32 cellular contexts compared by ENCODE assay signal in genomic region chr20:63463400-63464288, GRCh38. TPM values are rescaled to one million over a fixed set of nuclear protein-coding genes. Genes with fewer than 3 reads are reported as not detected.
DNase-seq lines count a peak whose midpoint lies in the region; ATAC-seq and TF ChIP-seq lines count a peak whose summit lies in the region.
"Had no signal": no experiment of that assay in that cellular context is flagged by ENCODE, and none has a peak within 500 bp of the region (broad histone marks: within the 10 kb centered on the region; RNA-seq: fewer than 3 reads in every experiment).

No MANE protein-coding gene starts in this region.

- TF ChIP-seq CTCF in neural crest cell (conservative IDR thresholded peaks at IDR 0.05) = no peak

- H3K27me3 Mint-ChIP-seq in neural crest cell (ENCODE audit: low read depth) = no peaks in the 10 kb centered on the region

- ATAC-seq in GM21515 (IDR thresholded peaks at IDR 0.05; ENCODE audit: unreplicated experiment) = no peak
- no peak for ATAC-seq in Right ventricle myocardium inferior
- ATAC-seq: activated CD8-positive, alpha-beta T cell treated with anti-CD3 and anti-CD28 coated beads, Interleukin-2, amount 10 ng/mL, durations not matched to agents 7 days and 5 days; GM12878; left lung had no signal

- peak overlapping the region; percentile 78 for H3K27ac ChIP-seq in angular gyrus (ENCODE audit: low read depth, low read length)
- H3K27ac ChIP-seq: breast epithelium, left lung, parathyroid adenoma, testis, uterus had no signal

- H3K36me3 Mint-ChIP-seq in neural crest cell (ENCODE audit: low read depth) = peaks cover 3% of the 10 kb centered on the region
- H3K36me3 Mint-ChIP-seq: activated naive CD4-positive, alpha-beta T cell treated with anti-CD3 and anti-CD28 coated beads, Interleukin-2, amount 50 U/mL, for 24 hours; CD14-positive monocyte; immature natural killer cell had no signal

- no peak overlapping the region for H3K4me3 Mint-ChIP-seq in neural crest cell
- H3K4me3 Mint-ChIP-seq: activated CD8-positive, alpha-beta T cell treated with anti-CD3 and anti-CD28 coated beads, Interleukin-2, amount 10 ng/mL, durations not matched to agents 7 days and 5 days; activated naive CD4-positive, alpha-beta T cell treated with anti-CD3 and anti-CD28 coated beads, Interleukin-2, amount 50 U/mL, for 24 hours; CD14-positive monocyte; immature natural killer cell; memory B cell; nephron had no signal

- DNase-seq in EL (peak; percentile 15), NCI-H2227 (lab: John Stamatoyannopoulos, UW; ENCODE audit: unreplicated experiment) (peak; percentile 43), neural crest cell (ENCODE audit: low read depth, low spot score) (no peak), D341Med (ENCODE audit: low spot score) (no peak), Right ventricle myocardium inferior (ENCODE audit: missing footprints) (no peak)
- no peak for DNase-seq in activated CD4-positive, alpha-beta T cell treated with anti-CD3 and anti-CD28 coated beads, Interleukin-2, amount 50 U/mL, for 4 hours
- DNase-seq: activated CD4-positive, alpha-beta T cell treated with anti-CD3 and anti-CD28 coated beads for 1 hour; activated CD8-positive, alpha-beta T cell treated with anti-CD3 and anti-CD28 coated beads, Interleukin-2, amount 10 ng/mL, durations not matched to agents 7 days and 5 days; DND-41; effector CD4-positive, alpha-beta T cell; HCEC 1CT; hippocampal formation; immature natural killer cell; Kasumi-1; left lung; MV-4-11; NCI-H146; NCI-H446 treated with DMSO at 0.1 percent for 48 hours; NCI-H82; small intestine; stimulated activated naive CD4-positive, alpha-beta T cell treated with Interleukin-2 at 50 U/mL for 16 hours; testis; uterus had no signal

- H3K4me1 Mint-ChIP-seq in neural crest cell = peaks cover 29% of the 10 kb centered on the region
- H3K4me1 Mint-ChIP-seq: activated naive CD4-positive, alpha-beta T cell treated with anti-CD3 and anti-CD28 coated beads, Interleukin-2, amount 50 U/mL, for 24 hours; CD14-positive monocyte; immature natural killer cell; memory B cell; nephron had no signal

- intact Hi-C loops in Right ventricle myocardium inferior (cut with DNase I) = no loop called here

- no peaks in the 10 kb centered on the region for H3K9me3 Mint-ChIP-seq in neural crest cell
- H3K9me3 Mint-ChIP-seq: activated naive CD4-positive, alpha-beta T cell treated with anti-CD3 and anti-CD28 coated beads, Interleukin-2, amount 50 U/mL, for 24 hours; memory B cell; nephron had no signal

- peak overlapping the region; percentile 78 for H3K27ac Mint-ChIP-seq in neural crest cell (ENCODE audit: unreplicated experiment)
- H3K27ac Mint-ChIP-seq: activated CD8-positive, alpha-beta T cell treated with anti-CD3 and anti-CD28 coated beads, Interleukin-2, amount 10 ng/mL, durations not matched to agents 7 days and 5 days; activated naive CD4-positive, alpha-beta T cell treated with anti-CD3 and anti-CD28 coated beads, Interleukin-2, amount 50 U/mL, for 24 hours; CD14-positive monocyte; immature natural killer cell; memory B cell; nephron had no signal

RNA-seq across cellular contexts. Expression of gene KCNQ2, which starts 8.8 kb away (rescaled TPM):
- total RNA-seq in neural crest cell (143 and 157 TPM in 2 replicates), Right ventricle myocardium inferior (1.8 TPM)
- total RNA-seq: activated CD8-positive, alpha-beta T cell treated with anti-CD3 and anti-CD28 coated beads, Interleukin-2, amount 10 ng/mL, durations not matched to agents 7 days and 5 days; breast epithelium; left lung had no signal

RNA-seq across cellular contexts. Expression of gene EEF1A2, which starts 35.2 kb away (rescaled TPM):
- total RNA-seq in neural crest cell (4.5 and 4.6 TPM in 2 replicates), Right ventricle myocardium inferior (1,274 TPM)
- total RNA-seq: activated CD8-positive, alpha-beta T cell treated with anti-CD3 and anti-CD28 coated beads, Interleukin-2, amount 10 ng/mL, durations not matched to agents 7 days and 5 days had no signal

RNA-seq across cellular contexts. Expression of gene PPDPF, which starts 56.9 kb away (rescaled TPM):
- total RNA-seq in neural crest cell (193 and 201 TPM in 2 replicates), Right ventricle myocardium inferior (261 TPM)

Comparison
In these comparisons a context has a peak if more than half of its experiments do, and no peak if none do; other contexts are left out.
1. DNase-seq: peak in EL (single experiment) and NCI-H2227 (single experiment); none in neural crest cell (single experiment), activated CD4-positive, alpha-beta T cell treated with anti-CD3 and anti-CD28 coated beads, Interleukin-2, amount 50 U/mL, for 4 hours (0 of 2), D341Med (single experiment) and Right ventricle myocardium inferior (single experiment).
2. RNA of gene KCNQ2, which starts 8.8 kb away (total RNA-seq): 143 to 157 TPM in neural crest cell; 1.8 TPM in Right ventricle myocardium inferior (single experiment); every median in the first group is over 10 times any median in the second.
3. RNA of gene EEF1A2, which starts 35.2 kb away (total RNA-seq): 1,274 TPM in Right ventricle myocardium inferior (single experiment); 4.5 to 4.6 TPM in neural crest cell; every median in the first group is over 100 times any median in the second.